In genomic region chr15:34514251-34514760, GRCh38 we compare ENCODE assay signal across 8 cellular contexts.
A peak's percentile ranks its signal among the peaks of the same experiment; 100 is the strongest.
DNase-seq lines count a peak whose midpoint lies in the region; ATAC-seq and TF ChIP-seq lines count a peak whose summit lies in the region.

No MANE protein-coding gene starts in this region.

- no peak overlapping the region for H2BK5ac ChIP-seq in IMR-90 (ENCODE audit: low read depth, low read length, poor library complexity, severe bottlenecking)

- no peak overlapping the region; the same call in 1 of the 2 replicates for H3K27ac ChIP-seq in IMR-90 (ENCODE audit: insufficient read depth, low read length)

- H3K4me1 ChIP-seq in IMR-90 (ENCODE audit: control insufficient read depth, insufficient read depth, low read length) (no peaks in the 10 kb centered on the region), adipocyte (ENCODE audit: control insufficient read depth, insufficient read depth, low read length) (no peaks in the 10 kb centered on the region)

- peaks cover 15% of the 10 kb centered on the region for H3K27me3 ChIP-seq in IMR-90 (ENCODE audit: control insufficient read depth, insufficient read depth, low read length)
- peaks cover 10% of the 10 kb centered on the region for H3K27me3 ChIP-seq in adipocyte (replicated peaks; ENCODE audit: control insufficient read depth, insufficient read depth, low read length)

- H4K8ac ChIP-seq in IMR-90 (ENCODE audit: low read depth in 2 of 2, low read length in 2 of 2), result no peak overlapping the region

- ATAC-seq in GM19023 (IDR thresholded peaks at IDR 0.05; ENCODE audit: unreplicated experiment) (peak; percentile 67), IMR-90 (ENCODE audit: low read depth) (peak; percentile 81), HG03135 (IDR thresholded peaks at IDR 0.05; ENCODE audit: unreplicated experiment) (no peak)

- H3K18ac ChIP-seq in IMR-90 (ENCODE audit: low read depth, low read length), result no peak overlapping the region

- no peak overlapping the region for H4K5ac ChIP-seq in IMR-90 (ENCODE audit: low read depth, low read length)

- CTCF ChIA-PET in IMR-90 (lab: Yijun Ruan, JAX), result no interaction called here

- in situ Hi-C loops in IMR-90 (cut with MboI; ENCODE audit: low sequenced_read_pairs), result no loop called here

- DNase-seq in AG09309 (ENCODE audit: low read depth), result no peak
- no peak for DNase-seq in IMR-90
- DNase-seq in adipocyte (ENCODE audit: low read depth), result peak; percentile 82
- DNase-seq in hepatic stellate cell (ENCODE audit: low spot score), result peak; percentile 12
- DNase-seq in retinal pigment epithelial cell (ENCODE audit: low read depth), result peak; percentile 2
- no peak for DNase-seq in cortex of kidney (lab: John Stamatoyannopoulos, UW)

- TF ChIP-seq POLR2A in IMR-90 (IDR thresholded peaks at IDR 0.05; ENCODE audit: low read depth, low read length), result no peak

- H3K9ac ChIP-seq in IMR-90 (ENCODE audit: low read depth, low read length) (peak overlapping the region; percentile 53; the same call in 1 of the 2 replicates), adipocyte (ENCODE audit: low read length) (peak overlapping the region; percentile 83)

- POLR2A ChIA-PET in IMR-90 (lab: Charles Lee; ENCODE audit: unreplicated experiment), result no interaction called here

- no peaks in the 10 kb centered on the region for H4K20me1 ChIP-seq in IMR-90 (ENCODE audit: insufficient read depth, low read length)

- no peak overlapping the region for H2BK120ac ChIP-seq in IMR-90 (ENCODE audit: low read depth, low read length)

- H2AFZ ChIP-seq in IMR-90 (replicated peaks; ENCODE audit: low read length, poor library complexity), result peak overlapping the region; percentile 86

- H3K36me3 ChIP-seq in IMR-90 (ENCODE audit: control insufficient read depth, insufficient read depth, low read length), result no peaks in the 10 kb centered on the region
- H3K36me3 ChIP-seq in adipocyte (ENCODE audit: control insufficient read depth, insufficient read depth, low read length, severe bottlenecking), result no peaks in the 10 kb centered on the region

- no peak overlapping the region for H2AK5ac ChIP-seq in IMR-90 (ENCODE audit: low read depth, low read length)

- no peak overlapping the region for H2BK20ac ChIP-seq in IMR-90 (ENCODE audit: low read depth, low read length)

- no peak overlapping the region for H3K23ac ChIP-seq in IMR-90 (ENCODE audit: low read depth, low read length)

- H3K4ac ChIP-seq in IMR-90 (ENCODE audit: low read depth, low read length), result no peak overlapping the region

- H3K9me3 ChIP-seq in IMR-90 (ENCODE audit: control insufficient read depth, insufficient read depth, low read length) (no peaks in the 10 kb centered on the region), adipocyte (ENCODE audit: control insufficient read depth, low read length) (no peaks in the 10 kb centered on the region)

- peak overlapping the region; percentile 62 for H3K4me3 ChIP-seq in AG09309 (ENCODE audit: control insufficient read depth, low read depth, low read length)
- peak overlapping the region; percentile 49 for H3K4me3 ChIP-seq in IMR-90 (ENCODE audit: insufficient read depth, low read depth, low read length)
- peak overlapping the region; percentile 85 for H3K4me3 ChIP-seq in adipocyte (ENCODE audit: low read length)
- peak overlapping the region; percentile 65 for H3K4me3 ChIP-seq in retinal pigment epithelial cell (ENCODE audit: low read length)

- intact Hi-C loops in IMR-90 (cut with micrococcal nuclease), result no loop called here

- no peak overlapping the region for H4K91ac ChIP-seq in IMR-90 (ENCODE audit: insufficient read depth, low read depth, low read length)

- H3K9me1 ChIP-seq in IMR-90 (ENCODE audit: insufficient read depth, low read length), result no peaks in the 10 kb centered on the region

- TF ChIP-seq RAD21 in IMR-90 (IDR thresholded peaks at IDR 0.05; ENCODE audit: low read length), result no peak

- H3K56ac ChIP-seq in IMR-90 (ENCODE audit: extremely low read depth, insufficient read depth, low read length), result no peak overlapping the region

- dilution Hi-C loops in IMR-90 (cut with HindIII; ENCODE audit: low sequenced_read_pairs, unreplicated experiment), result no loop called here

- H3K4me2 ChIP-seq in IMR-90 (ENCODE audit: low read depth, low read length), result peak overlapping the region; percentile 67

- TF ChIP-seq CTCF in AG09309 (IDR thresholded peaks at IDR 0.05; ENCODE audit: control insufficient read depth, insufficient read depth, low read depth, low read length, missing control alignments) (no peak), IMR-90 (conservative IDR thresholded peaks at IDR 0.05; ENCODE audit: low read depth, low read length) (no peak), retinal pigment epithelial cell (conservative IDR thresholded peaks at IDR 0.05; ENCODE audit: low read depth, low read length) (no peak)

- no peak overlapping the region for H2BK15ac ChIP-seq in IMR-90 (ENCODE audit: low read depth, low read length)

- 0% methylated on average over 1 of the region's 42 CpGs; no CpG with 5 or more reads in 1 of the 2 experiments for WGBS in IMR-90 (ENCODE audit: extremely low coverage in 2 of 2, insufficient read length in 1 of 2), 2 experiments

- H2AK9ac ChIP-seq in IMR-90 (replicated peaks; ENCODE audit: low read depth, low read length, poor library complexity), result no peak overlapping the region

- no peak overlapping the region for H3K14ac ChIP-seq in IMR-90 (replicated peaks; ENCODE audit: low read depth, low read length)

- H3K79me1 ChIP-seq in IMR-90 (ENCODE audit: low read depth in 1 of 2, low read length in 2 of 2), result no peaks in the 10 kb centered on the region

- no TSS peak for BruUV-seq in IMR-90 (replicated peaks; lab: Mats Ljungman, UMichigan)

TF ChIP-seq in IMR-90, 13 proteins besides CTCF, POLR2A, EP300 and RAD21:
- TF ChIP-seq USF2 (IDR thresholded peaks at IDR 0.05; ENCODE audit: low read depth, low read length), result no peak

Comparison
In these comparisons a context has a peak if more than half of its experiments do, and no peak if none do; other contexts are left out.
1. DNase-seq: peak in adipocyte (single experiment), hepatic stellate cell (single experiment) and retinal pigment epithelial cell (single experiment); none in AG09309 (single experiment), IMR-90 (single experiment) and cortex of kidney (single experiment).
2. Peak in every context shown above with its lines, with median percentiles within 50 percentile points of each other: H3K4me3 ChIP-seq.